In genomic region chr6:150167479-150167873, GRCh38 we compare ENCODE assay signal across 1 cellular context.
TF ChIP-seq lines count a peak whose summit lies in the region.

No MANE protein-coding gene starts in this region.

TF ChIP-seq in K562, 482 proteins besides CTCF, POLR2A, EP300 and RAD21 (continued from another document):
- TF ChIP-seq ZBTB40 (IDR thresholded peaks at IDR 0.05) (no peak), ZBTB40 (CRISPR knock-in tag; IDR thresholded peaks at IDR 0.05) (0 out of 2 replicates have a peak, but pooled peaks have one; percentile 5), ELK3 (CRISPR knock-in tag; IDR thresholded peaks at IDR 0.05) (no peak), KDM1A (IDR thresholded peaks at IDR 0.05) (no peak), TAF1 (IDR thresholded peaks at IDR 0.05; ENCODE audit: control insufficient read depth, extremely low read depth, insufficient read depth, low read length, severe bottlenecking) (peak; percentile 0), EZH2 (IDR thresholded peaks at IDR 0.05; ENCODE audit: borderline replicate concordance, low read depth, low read length) (no peak)
